1 cellular context compared by ENCODE assay signal in genomic region chr1:1232801-1233566, GRCh38.
TF ChIP-seq lines count a peak whose summit lies in the region.

No MANE protein-coding gene starts in this region.

TF ChIP-seq in A549, 52 proteins besides CTCF, POLR2A, EP300 and RAD21 (continued from another document):
- no peak for TF ChIP-seq KDM5A (IDR thresholded peaks at IDR 0.05)
- no peak for TF ChIP-seq BCL3 (IDR thresholded peaks at IDR 0.05)
- TF ChIP-seq E2F6 (IDR thresholded peaks at IDR 0.05; ENCODE audit: borderline replicate concordance, low read depth) = no peak
- no peak for TF ChIP-seq PBX3 (IDR thresholded peaks at IDR 0.05)
- TF ChIP-seq HDAC2 (IDR thresholded peaks at IDR 0.05) = no peak
- TF ChIP-seq FOSB (CRISPR knock-in tag; IDR thresholded peaks at IDR 0.05) = no peak
- TF ChIP-seq REST (IDR thresholded peaks at IDR 0.05) = no peak
- no peak for TF ChIP-seq HES2 (IDR thresholded peaks at IDR 0.05)
- TF ChIP-seq ZSCAN20 (CRISPR knock-in tag; IDR thresholded peaks at IDR 0.05) = no peak
- TF ChIP-seq HMGXB4 (CRISPR knock-in tag; IDR thresholded peaks at IDR 0.05; ENCODE audit: borderline replicate concordance) = no peak
- TF ChIP-seq NFE2L2 (conservative IDR thresholded peaks at IDR 0.05; ENCODE audit: low read length) = no peak
- TF ChIP-seq HOXA7 (CRISPR knock-in tag; IDR thresholded peaks at IDR 0.05) = no peak
- no peak for TF ChIP-seq RNF2 (IDR thresholded peaks at IDR 0.05; ENCODE audit: borderline replicate concordance, low read depth)
- TF ChIP-seq ZNF302 (CRISPR knock-in tag; IDR thresholded peaks at IDR 0.05) = no peak
